13 cellular contexts compared by ENCODE assay signal in genomic region chr5:150377964-150378694, GRCh38. TPM values are rescaled to one million over a fixed set of nuclear protein-coding genes. Genes with fewer than 3 reads are reported as not detected.
A peak's percentile ranks its signal among the peaks of the same experiment; 100 is the strongest.
DNase-seq lines count a peak whose midpoint lies in the region; ATAC-seq lines count a peak whose summit lies in the region.
"Had no signal": no experiment of that assay in that cellular context is flagged by ENCODE, and none has a peak within 500 bp of the region (broad histone marks: within the 10 kb centered on the region; RNA-seq: fewer than 3 reads in every experiment).

No MANE protein-coding gene starts in this region.

- H3K9me3 Mint-ChIP-seq in IgD-negative memory B cell, result no peaks in the 10 kb centered on the region
- no peaks in the 10 kb centered on the region for H3K9me3 Mint-ChIP-seq in effector memory CD8-positive, alpha-beta T cell
- H3K9me3 Mint-ChIP-seq in natural killer cell treated with Interleukin-12 subunit alpha and Interleukin-12 subunit beta and Interleukin-15 and Interleukin-18, amount 100 ng/mL, for 72 hours, result no peaks in the 10 kb centered on the region
- H3K9me3 Mint-ChIP-seq: memory B cell; T-helper 1 cell treated with Interleukin-12 subunit alpha and Interleukin-12 subunit beta and Interleukin-4 antibody, amounts not matched to agents 30 μg/mL and 1 μg/mL, for 36 hours had no signal

- no peak for ATAC-seq in effector memory CD8-positive, alpha-beta T cell (replicated peaks)
- no peak for ATAC-seq in natural killer cell treated with Interleukin-12 subunit alpha and Interleukin-12 subunit beta and Interleukin-15 and Interleukin-18, amount 100 ng/mL, for 72 hours
- no peak for ATAC-seq in HG03175 (IDR thresholded peaks at IDR 0.05; ENCODE audit: unreplicated experiment)
- no peak for ATAC-seq in left cardiac atrium
- ATAC-seq in HG02798 (IDR thresholded peaks at IDR 0.05; ENCODE audit: poor library complexity, unreplicated experiment), result no peak
- no peak for ATAC-seq in HG03135 (IDR thresholded peaks at IDR 0.05; ENCODE audit: unreplicated experiment)

- intact Hi-C loops in left cardiac atrium (cut with DNase I), result no loop called here

- peak overlapping the region in 1 of 4 donors; percentile 49 for H3K4me3 Mint-ChIP-seq in IgD-negative memory B cell
- peak overlapping the region; percentile 58 to 71 for H3K4me3 Mint-ChIP-seq in effector memory CD8-positive, alpha-beta T cell
- no peak overlapping the region for H3K4me3 Mint-ChIP-seq in natural killer cell treated with Interleukin-12 subunit alpha and Interleukin-12 subunit beta and Interleukin-15 and Interleukin-18, amount 100 ng/mL, for 72 hours
- H3K4me3 Mint-ChIP-seq: memory B cell; T-helper 1 cell treated with Interleukin-12 subunit alpha and Interleukin-12 subunit beta and Interleukin-4 antibody, amounts not matched to agents 30 μg/mL and 1 μg/mL, for 36 hours had no signal

- H3K27ac Mint-ChIP-seq in IgD-negative memory B cell, result peak overlapping the region; percentile 50 to 67 (median 57)
- peak overlapping the region; percentile 89 for H3K27ac Mint-ChIP-seq in effector memory CD8-positive, alpha-beta T cell
- peak overlapping the region; percentile 37 to 48 for H3K27ac Mint-ChIP-seq in natural killer cell treated with Interleukin-12 subunit alpha and Interleukin-12 subunit beta and Interleukin-15 and Interleukin-18, amount 100 ng/mL, for 72 hours
- H3K27ac Mint-ChIP-seq: memory B cell; T-helper 1 cell treated with Interleukin-12 subunit alpha and Interleukin-12 subunit beta and Interleukin-4 antibody, amounts not matched to agents 30 μg/mL and 1 μg/mL, for 36 hours had no signal

- peak; percentile 81 for DNase-seq in AG20443 (ENCODE audit: low spot score)
- no peak for DNase-seq in effector memory CD8-positive, alpha-beta T cell
- DNase-seq in natural killer cell treated with Interleukin-12 subunit alpha and Interleukin-12 subunit beta and Interleukin-15 and Interleukin-18, amount 100 ng/mL, for 72 hours (ENCODE audit: low spot score), result no peak
- DNase-seq in left cardiac atrium, result no peak
- DNase-seq: DMS79 treated with DMSO at 0.1 percent for 48 hours, NCI-H510A, upper lobe of left lung had no signal

- no peaks in the 10 kb centered on the region for H3K4me1 Mint-ChIP-seq in IgD-negative memory B cell
- peaks cover 29 to 47% of the 10 kb centered on the region in 2 donors for H3K4me1 Mint-ChIP-seq in effector memory CD8-positive, alpha-beta T cell (ENCODE audit: low read depth in 2 of 2)
- peaks cover 11 to 13% of the 10 kb centered on the region in 2 donors for H3K4me1 Mint-ChIP-seq in natural killer cell treated with Interleukin-12 subunit alpha and Interleukin-12 subunit beta and Interleukin-15 and Interleukin-18, amount 100 ng/mL, for 72 hours (ENCODE audit: low read depth in 2 of 2)
- H3K4me1 Mint-ChIP-seq: memory B cell had no signal

- H3K36me3 Mint-ChIP-seq in IgD-negative memory B cell, result peaks cover 3% of the 10 kb centered on the region
- peaks cover 76% of the 10 kb centered on the region for H3K36me3 Mint-ChIP-seq in effector memory CD8-positive, alpha-beta T cell (ENCODE audit: insufficient read depth)
- H3K36me3 Mint-ChIP-seq in natural killer cell treated with Interleukin-12 subunit alpha and Interleukin-12 subunit beta and Interleukin-15 and Interleukin-18, amount 100 ng/mL, for 72 hours, result peaks cover 20% of the 10 kb centered on the region

- no peaks in the 10 kb centered on the region for H3K27me3 Mint-ChIP-seq in IgD-negative memory B cell
- no peaks in the 10 kb centered on the region for H3K27me3 Mint-ChIP-seq in effector memory CD8-positive, alpha-beta T cell
- H3K27me3 Mint-ChIP-seq in natural killer cell treated with Interleukin-12 subunit alpha and Interleukin-12 subunit beta and Interleukin-15 and Interleukin-18, amount 100 ng/mL, for 72 hours, result no peaks in the 10 kb centered on the region
- H3K27me3 Mint-ChIP-seq: memory B cell had no signal

RNA-seq across cellular contexts. Expression of gene TCOF1, which starts 20.6 kb away (rescaled TPM):
- 26.4 TPM for polyA plus RNA-seq in IgD-negative memory B cell
- total RNA-seq in natural killer cell treated with Interleukin-12 subunit alpha and Interleukin-12 subunit beta and Interleukin-15 and Interleukin-18, amount 100 ng/mL, for 72 hours, result 100 to 1,000 TPM in 1 of 2 donors, 10 to 100 TPM in 1; 70.0 to 140 TPM
- total RNA-seq in left cardiac atrium, result 10 to 100 TPM; 17.4 to 18.5 TPM

RNA-seq across cellular contexts. Expression of gene CD74, which starts 34.6 kb away (rescaled TPM):
- 29,718 TPM for polyA plus RNA-seq in IgD-negative memory B cell
- 100 to 1,000 TPM; 767 to 771 TPM for total RNA-seq in natural killer cell treated with Interleukin-12 subunit alpha and Interleukin-12 subunit beta and Interleukin-15 and Interleukin-18, amount 100 ng/mL, for 72 hours
- total RNA-seq in left cardiac atrium, result 100 to 1,000 TPM; 255 to 433 TPM
